ENCODE assay signal across 27 cellular contexts in the genomic region with DNA sequence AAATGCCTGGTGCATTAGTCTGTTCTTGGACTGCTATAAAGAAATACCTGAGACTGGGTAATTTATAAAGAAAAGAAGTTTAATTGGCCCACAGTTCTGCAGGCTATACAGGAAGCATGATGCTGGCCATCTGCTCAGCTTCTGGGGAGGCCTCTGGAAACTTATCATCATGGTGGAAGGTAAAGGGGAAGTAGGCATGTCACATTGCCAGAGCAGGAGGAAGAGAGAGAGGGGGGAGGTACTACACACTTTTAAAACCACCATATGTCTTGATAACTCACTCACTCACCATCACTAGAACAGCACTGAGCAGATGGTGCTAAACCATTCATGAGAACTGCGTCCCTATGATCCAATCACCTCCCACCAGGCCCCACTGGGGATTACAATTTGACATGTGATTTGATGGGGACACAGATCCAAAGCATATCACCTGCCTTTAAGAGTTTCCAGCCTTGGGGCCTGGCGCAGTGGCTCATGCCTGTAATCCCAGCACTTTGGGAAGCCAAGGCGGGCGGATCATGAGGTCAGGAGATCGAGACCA.
DNase-seq lines count a peak whose midpoint lies in the region; ATAC-seq, FAIRE-seq and TF ChIP-seq lines count a peak whose summit lies in the region.
"Had no signal": no experiment of that assay in that cellular context is flagged by ENCODE, and none has a peak within 500 bp of the region (broad histone marks: within the 10 kb centered on the region; RNA-seq: fewer than 3 reads in every experiment).

No MANE protein-coding gene starts in this region.

- H3K27me3 ChIP-seq in GM12878 (replicated peaks in 1 of 2; ENCODE audit: control insufficient read depth in 2 of 2, insufficient read depth in 2 of 2, low read length in 1 of 2), result no peaks in the 10 kb centered on the region

- H2AFZ ChIP-seq in GM12878 (ENCODE audit: control insufficient read depth, low read depth, low read length), result no peak overlapping the region

- H4K20me1 ChIP-seq in GM12878 (ENCODE audit: control insufficient read depth, insufficient read depth), result no peaks in the 10 kb centered on the region

- no peak overlapping the region for H3K4me2 ChIP-seq in GM12878 (ENCODE audit: control insufficient read depth, insufficient read depth)

- WGBS in GM12878 (ENCODE audit: insufficient coverage, insufficient replicate concordance, low lambda C conversion rate, missing lambda C conversion rate), result 52% methylated on average over 5 of the region's 5 CpGs

- RAD21 ChIA-PET in GM12878 (lab: Charles Lee; ENCODE audit: unreplicated experiment), result no interaction called here

- no peak overlapping the region for H3K27ac ChIP-seq in GM12878 (ENCODE audit: control insufficient read depth, insufficient read depth)
- H3K27ac ChIP-seq: epithelial cell of prostate, heart right ventricle, SK-N-MC, spleen had no signal

- intact Hi-C loops in GM12878 (cut with micrococcal nuclease; ENCODE audit: unreplicated experiment), result no loop called here

- TF ChIP-seq POLR2A in NB4 (IDR thresholded peaks at IDR 0.05; ENCODE audit: extremely low read depth, insufficient read length) (no peak), GM12878 (IDR thresholded peaks at IDR 0.05; ENCODE audit: low read depth, low read length) (no peak)

- BruUV-seq in GM12878 (replicated peaks; lab: Mats Ljungman, UMichigan), result no TSS peak

- TF ChIP-seq EP300 in GM12878 (IDR thresholded peaks at IDR 0.05; ENCODE audit: borderline replicate concordance in 1 of 2, control insufficient read depth in 1 of 2, low read depth in 2 of 2, low read length in 2 of 2), result no peak

- in situ Hi-C loops in GM12878 (cut with MboI), result no loop called here

- H3K9ac ChIP-seq in GM12878 (ENCODE audit: control insufficient read depth, insufficient read depth, low read length), result no peak overlapping the region

- H3K79me2 ChIP-seq in GM12878 (ENCODE audit: control insufficient read depth, insufficient read depth, low read length), result no peaks in the 10 kb centered on the region

- H3K4me1 ChIP-seq in GM12878 (ENCODE audit: control insufficient read depth, insufficient read depth, low read length), result no peaks in the 10 kb centered on the region
- H3K4me1 ChIP-seq: heart right ventricle, spleen had no signal

- CTCF ChIA-PET in GM12878 (lab: Yijun Ruan, JAX), result no interaction called here

- no peak overlapping the region for H3K4me3 ChIP-seq in NB4 (ENCODE audit: low read depth, low read length)
- no peak overlapping the region for H3K4me3 ChIP-seq in GM12878
- H3K4me3 ChIP-seq: heart right ventricle, SK-N-MC, spleen had no signal

- ATAC-seq in GM12878, result peak; percentile 31; the same call in 2 of the 3 replicates
- ATAC-seq in GM21717 (IDR thresholded peaks at IDR 0.05; ENCODE audit: unreplicated experiment), result no peak
- no peak for ATAC-seq in GM21515 (IDR thresholded peaks at IDR 0.05; ENCODE audit: unreplicated experiment)
- no peak for ATAC-seq in GM21723 (IDR thresholded peaks at IDR 0.05; ENCODE audit: unreplicated experiment)
- ATAC-seq: activated CD4-positive, alpha-beta T cell treated with anti-CD3 and anti-CD28 coated beads for 36 hours; heart right ventricle; left cardiac atrium; Panc1; stimulated activated naive CD8-positive, alpha-beta T cell treated with anti-CD3 and anti-CD28 coated beads, Interleukin-15, Interleukin-2, amounts not matched to agents 100 U/mL and 50 U/mL, for 24 hours had no signal

- no peaks in the 10 kb centered on the region for H3K9me3 ChIP-seq in GM12878 (replicated peaks; ENCODE audit: control insufficient read depth, insufficient read depth, low read length)
- H3K9me3 ChIP-seq: heart right ventricle, spleen had no signal

- no peak for FAIRE-seq in GM12878 (lab: Jason Lieb, UNC)
- FAIRE-seq: HTR-8/SVneo had no signal

- H3K36me3 ChIP-seq in GM12878 (ENCODE audit: control insufficient read depth in 2 of 2, insufficient read depth in 2 of 2, low read length in 1 of 2), result no peaks in the 10 kb centered on the region
- H3K36me3 ChIP-seq: heart right ventricle, spleen had no signal

- TF ChIP-seq RAD21 in GM12878 (IDR thresholded peaks at IDR 0.05; ENCODE audit: insufficient read depth, low read depth, low read length), result no peak

- POLR2A ChIA-PET in GM12878 (lab: Charles Lee), result no interaction called here

- TF ChIP-seq CTCF in NB4 (IDR thresholded peaks at IDR 0.05; ENCODE audit: low read depth, low read length) (no peak), GM12878 (IDR thresholded peaks at IDR 0.05 in 2 of 3, conservative IDR thresholded peaks at IDR 0.05 in 1 of 3; ENCODE audit: control insufficient read depth in 2 of 3, extremely low read depth in 1 of 3, insufficient read depth in 1 of 3, low read depth in 3 of 3, low read length in 3 of 3) (no peak)

- SMC1A ChIA-PET in GM12878 (lab: Charles Lee; ENCODE audit: uncharacterized antibody, unreplicated experiment), result no interaction called here

- DNase-seq in GF-D8 (lab: John Stamatoyannopoulos, UW), result peak; percentile 20
- DNase-seq in NB4 (ENCODE audit: low read depth), result peak; percentile 75
- peak; percentile 33 for DNase-seq in OCI-M1 (lab: John Stamatoyannopoulos, UW)
- DNase-seq in GM12878 (ENCODE audit: low read depth, low spot score), result no peak
- no peak for DNase-seq in NCI-H446 (lab: John Stamatoyannopoulos, UW)
- DNase-seq: activated CD4-positive, alpha-beta T cell treated with anti-CD3 and anti-CD28 coated beads for 36 hours; activated naive CD4-positive, alpha-beta T cell treated with Interleukin-2 at 50 U/mL for 16 hours; activated T-cell treated with anti-CD3 and anti-CD28 coated beads, Interleukin-2, amount 50 U/mL, for 48 hours; caudate nucleus; heart right ventricle; left cardiac atrium; mesenchymal stem cell; NCI-H1105 treated with DMSO at 0.1 percent for 48 hours; NCI-H2107; NCI-H526 treated with DMSO at 0.1 percent for 48 hours; occipital lobe; spleen; stimulated activated CD4-positive, alpha-beta T cell treated with anti-CD3 and anti-CD28 coated beads, Interleukin-4, amount 100 ng/mL, for 1 hour; stimulated activated naive CD8-positive, alpha-beta T cell treated with anti-CD3 and anti-CD28 coated beads, Interleukin-15, Interleukin-2, amounts not matched to agents 100 U/mL and 50 U/mL, for 24 hours; T1000 had no signal

TF ChIP-seq in GM12878, 131 proteins besides CTCF, POLR2A, EP300 and RAD21 (continues in another document):
- TF ChIP-seq YY1 (IDR thresholded peaks at IDR 0.05; ENCODE audit: low read depth, low read length) (no peak), SP1 (IDR thresholded peaks at IDR 0.05; ENCODE audit: low read depth, low read length) (no peak), ZNF687 (IDR thresholded peaks at IDR 0.05) (no peak), BCL3 (IDR thresholded peaks at IDR 0.05; ENCODE audit: borderline replicate concordance, insufficient read depth, low read depth, low read length, poor library complexity, severe bottlenecking) (no peak), ESRRA (IDR thresholded peaks at IDR 0.05; ENCODE audit: low read length) (no peak), GABPA (IDR thresholded peaks at IDR 0.05; ENCODE audit: low read depth) (no peak)

Comparison
In these comparisons a context has a peak if more than half of its experiments do, and no peak if none do; other contexts are left out.
1. DNase-seq: peak in GF-D8 (single experiment), NB4 (single experiment) and OCI-M1 (single experiment); none in GM12878 (single experiment) and NCI-H446 (0 of 2).